ENCODE assay signal across 17 cellular contexts in the genomic region with DNA sequence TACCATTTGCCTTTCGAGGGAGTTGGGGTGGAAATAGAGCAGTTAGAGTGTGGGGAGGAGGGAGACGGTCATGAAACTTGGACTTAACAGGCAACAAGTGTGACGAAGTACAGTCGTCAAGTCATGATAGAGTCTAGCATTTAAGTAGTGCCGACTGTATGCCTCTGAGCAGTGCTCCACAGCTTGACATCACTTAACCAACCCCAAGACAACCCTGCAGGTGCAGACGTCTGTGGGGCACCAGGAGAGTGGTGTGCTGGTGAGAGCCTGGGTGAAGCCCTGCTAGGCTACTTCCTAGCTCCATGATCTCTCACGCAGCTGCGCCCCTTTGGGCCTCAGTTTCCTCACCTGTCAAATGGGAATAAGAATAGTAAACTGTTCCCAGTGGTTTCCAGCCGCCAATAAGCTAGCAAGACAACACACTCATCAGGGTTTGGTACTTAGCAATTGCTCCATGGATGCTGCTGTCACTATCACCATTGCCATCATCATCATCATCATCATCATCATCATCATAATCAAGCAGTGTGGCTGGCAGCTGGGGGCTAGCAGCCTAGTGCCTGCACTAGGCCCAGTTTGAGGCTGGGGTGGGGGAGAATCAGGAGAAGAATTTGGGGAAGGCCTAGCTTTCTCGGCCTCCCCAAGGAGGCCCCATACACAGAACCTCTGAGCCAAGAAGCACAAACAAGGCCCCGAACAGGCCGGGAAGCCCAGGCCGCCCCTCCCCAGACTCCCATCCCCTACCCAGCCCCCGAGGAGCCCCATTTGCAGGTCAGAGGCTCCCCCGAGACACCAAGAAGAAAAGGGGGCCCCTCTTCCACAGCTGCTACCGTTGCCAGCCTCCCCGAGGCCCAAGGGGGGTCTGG. TPM values are rescaled to one million over a fixed set of nuclear protein-coding genes. Genes with fewer than 3 reads are reported as not detected.
DNase-seq lines count a peak whose midpoint lies in the region; TF ChIP-seq lines count a peak whose summit lies in the region.
"Had no signal": no experiment of that assay in that cellular context is flagged by ENCODE, and none has a peak within 500 bp of the region (broad histone marks: within the 10 kb centered on the region; RNA-seq: fewer than 3 reads in every experiment).

No MANE protein-coding gene starts in this region.

- no peaks in the 10 kb centered on the region for H3K9me3 ChIP-seq in HEK293 (ENCODE audit: control insufficient read depth, insufficient read depth, low read depth, low read length)
- no peaks in the 10 kb centered on the region for H3K9me3 ChIP-seq in skeletal muscle tissue (ENCODE audit: control insufficient read depth in 3 of 3, low read length in 3 of 3)
- H3K9me3 ChIP-seq: BLaER1 treated with 17β-estradiol and CSF1 and Interleukin-3, amounts not matched to agents 10 nM and 100 nM; Peyer's patch had no signal

- H3K27ac ChIP-seq in HEK293 (ENCODE audit: extremely low read depth, low read depth, low read length) (no peak overlapping the region), skeletal muscle tissue (ENCODE audit: low read depth, low read length) (peak overlapping the region; percentile 12)
- H3K27ac ChIP-seq: BLaER1 treated with 17β-estradiol and CSF1 and Interleukin-3, amounts not matched to agents 10 nM and 100 nM; Peyer's patch had no signal

- H3K36me3 Mint-ChIP-seq in chondrocyte (ENCODE audit: low read depth) (peaks cover 13% of the 10 kb centered on the region), neural crest cell (ENCODE audit: low read depth) (no peaks in the 10 kb centered on the region)
- H3K36me3 Mint-ChIP-seq: CD8-positive, alpha-beta memory T cell had no signal

- no peaks in the 10 kb centered on the region for H3K27me3 ChIP-seq in skeletal muscle tissue (ENCODE audit: control insufficient read depth in 3 of 3, insufficient read depth in 3 of 3, low read length in 3 of 3)
- H3K27me3 ChIP-seq: BLaER1 treated with 17β-estradiol and CSF1 and Interleukin-3, amounts not matched to agents 10 nM and 100 nM; Peyer's patch had no signal

- H3K4me1 ChIP-seq in HEK293 (ENCODE audit: control insufficient read depth, insufficient read depth, low read length), result 0 out of 2 replicates have a peak, but pooled peaks cover 4% of the 10 kb centered on the region
- peaks cover 41 to 57% (median 41%) of the 10 kb centered on the region in 3 donors for H3K4me1 ChIP-seq in skeletal muscle tissue (ENCODE audit: control insufficient read depth in 3 of 3, insufficient read depth in 3 of 3, low read length in 3 of 3)

- no peak overlapping the region for H3K9ac ChIP-seq in skeletal muscle tissue (ENCODE audit: low read depth in 1 of 3, low read length in 3 of 3)
- H3K9ac ChIP-seq: BLaER1 treated with 17β-estradiol and CSF1 and Interleukin-3, amounts not matched to agents 10 nM and 100 nM had no signal

- H3K4me3 ChIP-seq in HEK293 (ENCODE audit: low read depth, low read length) (no peak overlapping the region), skeletal muscle tissue (ENCODE audit: low read length in 3 of 3) (no peak overlapping the region)
- H3K4me3 ChIP-seq: BLaER1 treated with 17β-estradiol and CSF1 and Interleukin-3, amounts not matched to agents 10 nM and 100 nM; GM23338; Peyer's patch had no signal

- no peaks in the 10 kb centered on the region for H3K36me3 ChIP-seq in HEK293 (ENCODE audit: control insufficient read depth in 2 of 2, insufficient read depth in 1 of 2, low read length in 2 of 2)
- peaks cover 0 to 8% (median 5%) of the 10 kb centered on the region in 3 donors for H3K36me3 ChIP-seq in skeletal muscle tissue (ENCODE audit: control insufficient read depth in 3 of 3, insufficient read depth in 3 of 3, low read length in 3 of 3)
- H3K36me3 ChIP-seq: BLaER1 treated with 17β-estradiol and CSF1 and Interleukin-3, amounts not matched to agents 10 nM and 100 nM; Peyer's patch had no signal

- POLR2A ChIA-PET in HEK293 (lab: Yijun Ruan, JAX), result no interaction called here

- H3K4me1 Mint-ChIP-seq in chondrocyte (ENCODE audit: low read depth) (peaks cover 66% of the 10 kb centered on the region), neural crest cell (peaks cover 54% of the 10 kb centered on the region)
- H3K4me1 Mint-ChIP-seq: CD8-positive, alpha-beta memory T cell had no signal

- no peak for DNase-seq in chondrocyte (ENCODE audit: low spot score)
- DNase-seq in neural crest cell (ENCODE audit: low read depth, low spot score), result no peak
- DNase-seq in NCI-H345 (lab: John Stamatoyannopoulos, UW), result no peak
- no peak for DNase-seq in HuH-7 (ENCODE audit: low spot score)
- DNase-seq in activated T-cell treated with anti-CD3 and anti-CD28 coated beads, Interleukin-2, amount 50 U/mL, for 48 hours, result no peak
- DNase-seq: CD8-positive, alpha-beta memory T cell; GDM1; KG1; NCI-H1436 treated with DMSO at 0.1 percent for 48 hours; NCI-H510A treated with DMSO at 0.1 percent for 48 hours; NCI-H82; Peyer's patch; SHP77 had no signal

- H3K9me3 Mint-ChIP-seq in chondrocyte (ENCODE audit: low read depth) (no peaks in the 10 kb centered on the region), neural crest cell (no peaks in the 10 kb centered on the region)
- H3K9me3 Mint-ChIP-seq: CD8-positive, alpha-beta memory T cell; GM23338 had no signal

- CTCF ChIA-PET in HEK293 (lab: Yijun Ruan, JAX), result no interaction called here

- H3K4me3 Mint-ChIP-seq in chondrocyte (ENCODE audit: unreplicated experiment) (no peak overlapping the region), neural crest cell (peak overlapping the region; percentile 38)
- H3K4me3 Mint-ChIP-seq: CD8-positive, alpha-beta memory T cell; GM23338 had no signal

- H3K27ac Mint-ChIP-seq in chondrocyte (ENCODE audit: unreplicated experiment), result peak overlapping the region; percentile 68
- H3K27ac Mint-ChIP-seq in neural crest cell (ENCODE audit: unreplicated experiment), result peak overlapping the region; percentile 35
- H3K27ac Mint-ChIP-seq: CD8-positive, alpha-beta memory T cell; GM23338 had no signal

- H3K27me3 Mint-ChIP-seq in chondrocyte (ENCODE audit: low read depth) (no peaks in the 10 kb centered on the region), neural crest cell (ENCODE audit: low read depth) (no peaks in the 10 kb centered on the region)

- TF ChIP-seq CTCF in HEK293 (tag by site-specific recombination; IDR thresholded peaks at IDR 0.05) (no peak), chondrocyte (IDR thresholded peaks at IDR 0.05) (no peak), neural crest cell (conservative IDR thresholded peaks at IDR 0.05) (no peak)

TF ChIP-seq in HEK293, 187 proteins besides CTCF, POLR2A, EP300 and RAD21 (continues in another document):
- TF ChIP-seq, protein P1, sequence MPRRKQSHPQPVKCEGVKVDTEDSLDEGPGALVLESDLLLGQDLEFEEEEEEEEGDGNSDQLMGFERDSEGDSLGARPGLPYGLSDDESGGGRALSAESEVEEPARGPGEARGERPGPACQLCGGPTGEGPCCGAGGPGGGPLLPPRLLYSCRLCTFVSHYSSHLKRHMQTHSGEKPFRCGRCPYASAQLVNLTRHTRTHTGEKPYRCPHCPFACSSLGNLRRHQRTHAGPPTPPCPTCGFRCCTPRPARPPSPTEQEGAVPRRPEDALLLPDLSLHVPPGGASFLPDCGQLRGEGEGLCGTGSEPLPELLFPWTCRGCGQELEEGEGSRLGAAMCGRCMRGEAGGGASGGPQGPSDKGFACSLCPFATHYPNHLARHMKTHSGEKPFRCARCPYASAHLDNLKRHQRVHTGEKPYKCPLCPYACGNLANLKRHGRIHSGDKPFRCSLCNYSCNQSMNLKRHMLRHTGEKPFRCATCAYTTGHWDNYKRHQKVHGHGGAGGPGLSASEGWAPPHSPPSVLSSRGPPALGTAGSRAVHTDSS (tag by site-specific recombination; IDR thresholded peaks at IDR 0.05), result peak; percentile 84
- TF ChIP-seq, protein P2, sequence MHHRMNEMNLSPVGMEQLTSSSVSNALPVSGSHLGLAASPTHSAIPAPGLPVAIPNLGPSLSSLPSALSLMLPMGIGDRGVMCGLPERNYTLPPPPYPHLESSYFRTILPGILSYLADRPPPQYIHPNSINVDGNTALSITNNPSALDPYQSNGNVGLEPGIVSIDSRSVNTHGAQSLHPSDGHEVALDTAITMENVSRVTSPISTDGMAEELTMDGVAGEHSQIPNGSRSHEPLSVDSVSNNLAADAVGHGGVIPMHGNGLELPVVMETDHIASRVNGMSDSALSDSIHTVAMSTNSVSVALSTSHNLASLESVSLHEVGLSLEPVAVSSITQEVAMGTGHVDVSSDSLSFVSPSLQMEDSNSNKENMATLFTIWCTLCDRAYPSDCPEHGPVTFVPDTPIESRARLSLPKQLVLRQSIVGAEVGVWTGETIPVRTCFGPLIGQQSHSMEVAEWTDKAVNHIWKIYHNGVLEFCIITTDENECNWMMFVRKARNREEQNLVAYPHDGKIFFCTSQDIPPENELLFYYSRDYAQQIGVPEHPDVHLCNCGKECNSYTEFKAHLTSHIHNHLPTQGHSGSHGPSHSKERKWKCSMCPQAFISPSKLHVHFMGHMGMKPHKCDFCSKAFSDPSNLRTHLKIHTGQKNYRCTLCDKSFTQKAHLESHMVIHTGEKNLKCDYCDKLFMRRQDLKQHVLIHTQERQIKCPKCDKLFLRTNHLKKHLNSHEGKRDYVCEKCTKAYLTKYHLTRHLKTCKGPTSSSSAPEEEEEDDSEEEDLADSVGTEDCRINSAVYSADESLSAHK (tag by site-specific recombination; IDR thresholded peaks at IDR 0.05), result no peak
- 0 out of 2 replicates have a peak, but pooled peaks have one; percentile 3 for TF ChIP-seq SP7 (tag by site-specific recombination; IDR thresholded peaks at IDR 0.05)
- no peak for TF ChIP-seq KLF1 (tag by site-specific recombination; IDR thresholded peaks at IDR 0.05)
- TF ChIP-seq, protein P3, sequence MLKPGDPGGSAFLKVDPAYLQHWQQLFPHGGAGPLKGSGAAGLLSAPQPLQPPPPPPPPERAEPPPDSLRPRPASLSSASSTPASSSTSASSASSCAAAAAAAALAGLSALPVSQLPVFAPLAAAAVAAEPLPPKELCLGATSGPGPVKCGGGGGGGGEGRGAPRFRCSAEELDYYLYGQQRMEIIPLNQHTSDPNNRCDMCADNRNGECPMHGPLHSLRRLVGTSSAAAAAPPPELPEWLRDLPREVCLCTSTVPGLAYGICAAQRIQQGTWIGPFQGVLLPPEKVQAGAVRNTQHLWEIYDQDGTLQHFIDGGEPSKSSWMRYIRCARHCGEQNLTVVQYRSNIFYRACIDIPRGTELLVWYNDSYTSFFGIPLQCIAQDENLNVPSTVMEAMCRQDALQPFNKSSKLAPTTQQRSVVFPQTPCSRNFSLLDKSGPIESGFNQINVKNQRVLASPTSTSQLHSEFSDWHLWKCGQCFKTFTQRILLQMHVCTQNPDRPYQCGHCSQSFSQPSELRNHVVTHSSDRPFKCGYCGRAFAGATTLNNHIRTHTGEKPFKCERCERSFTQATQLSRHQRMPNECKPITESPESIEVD (tag by site-specific recombination; IDR thresholded peaks at IDR 0.05), result no peak
- no peak for TF ChIP-seq ZNF202 (tag by site-specific recombination; IDR thresholded peaks at IDR 0.05; ENCODE audit: borderline replicate concordance)
- TF ChIP-seq KLF8 (tag by site-specific recombination; IDR thresholded peaks at IDR 0.05), result no peak
- TF ChIP-seq GLIS2 (tag by site-specific recombination; IDR thresholded peaks at IDR 0.05), result no peak
- no peak for TF ChIP-seq ZNF311 (tag by site-specific recombination; IDR thresholded peaks at IDR 0.05; ENCODE audit: borderline replicate concordance)

RNA-seq across cellular contexts. Expression of a gene that starts 29.0 kb away (rescaled TPM):
- total RNA-seq in chondrocyte (119 to 156 TPM (median 121 TPM) in 3 replicates), neural crest cell (19.0 TPM in 2 replicates), skeletal muscle tissue (2.6 TPM)
